In genomic region chr15:42576040-42576594, GRCh38 we compare ENCODE assay signal across 8 cellular contexts.
A peak's percentile ranks its signal among the peaks of the same experiment; 100 is the strongest.
DNase-seq lines count a peak whose midpoint lies in the region; ATAC-seq and TF ChIP-seq lines count a peak whose summit lies in the region.

No MANE protein-coding gene starts in this region.

- H3K27me3 ChIP-seq in iPS DF 6.9 (ENCODE audit: control insufficient read depth, insufficient read depth, low read length): peaks cover 5% of the 10 kb centered on the region; the same call in 1 of the 2 replicates

- H3K9me3 Mint-ChIP-seq in stimulated activated naive CD8-positive, alpha-beta T cell treated with anti-CD3 and anti-CD28 coated beads, Interleukin-15, amount 100 ng/mL, for 72 hours: no peaks in the 10 kb centered on the region

- no peaks in the 10 kb centered on the region for H3K27me3 Mint-ChIP-seq in stimulated activated naive CD8-positive, alpha-beta T cell treated with anti-CD3 and anti-CD28 coated beads, Interleukin-15, amount 100 ng/mL, for 72 hours

- TF ChIP-seq CTCF in VCaP (conservative IDR thresholded peaks at IDR 0.05): no peak

- H3K27ac ChIP-seq in VCaP (peak overlapping the region; percentile 29; the same call in 1 of the 2 replicates), iPS DF 6.9 (ENCODE audit: low read length) (no peak overlapping the region)

- H3K4me1 Mint-ChIP-seq in stimulated activated naive CD8-positive, alpha-beta T cell treated with anti-CD3 and anti-CD28 coated beads, Interleukin-15, amount 100 ng/mL, for 72 hours: peaks cover 45% of the 10 kb centered on the region

- H3K9me3 ChIP-seq in iPS DF 6.9 (ENCODE audit: control insufficient read depth, insufficient read depth, low read length): no peaks in the 10 kb centered on the region

- peak overlapping the region; percentile 92 to 93 for H3K4me3 Mint-ChIP-seq in stimulated activated naive CD8-positive, alpha-beta T cell treated with anti-CD3 and anti-CD28 coated beads, Interleukin-15, amount 100 ng/mL, for 72 hours

- no CpG with 5 or more reads among the region's 16 CpGs for WGBS in iPS DF 6.9 (ENCODE audit: insufficient coverage, insufficient read length)

- DNase-seq in NCI-H2227 (lab: John Stamatoyannopoulos, UW; ENCODE audit: unreplicated experiment): peak; percentile 33
- DNase-seq in NCI-H2227 treated with DMSO at 0.1 percent for 48 hours (lab: John Stamatoyannopoulos, UW): no peak
- DNase-seq in iPS DF 6.9 (ENCODE audit: low read depth, low spot score): no peak
- peak in 1 of 2 donors; percentile 13 for DNase-seq in stimulated activated naive CD8-positive, alpha-beta T cell treated with anti-CD3 and anti-CD28 coated beads, Interleukin-15, amount 100 ng/mL, for 72 hours
- DNase-seq in hippocampal formation (lab: John Stamatoyannopoulos, UW): no peak

- H3K4me3 ChIP-seq in iPS DF 6.9 (ENCODE audit: low read length): peak overlapping the region; percentile 62; the same call in 1 of the 2 replicates

- no peak for ATAC-seq in stimulated activated naive CD8-positive, alpha-beta T cell treated with anti-CD3 and anti-CD28 coated beads, Interleukin-15, amount 100 ng/mL, for 72 hours
- ATAC-seq in GM21515 (IDR thresholded peaks at IDR 0.05; ENCODE audit: unreplicated experiment): no peak
- no peak for ATAC-seq in HG03025 (IDR thresholded peaks at IDR 0.05; ENCODE audit: low FRiP score, unreplicated experiment)

- peak overlapping the region in 1 of 2 donors; percentile 94 for H3K27ac Mint-ChIP-seq in stimulated activated naive CD8-positive, alpha-beta T cell treated with anti-CD3 and anti-CD28 coated beads, Interleukin-15, amount 100 ng/mL, for 72 hours

- no peaks in the 10 kb centered on the region for H3K36me3 ChIP-seq in iPS DF 6.9 (ENCODE audit: control insufficient read depth, insufficient read depth, low read length)

- no peaks in the 10 kb centered on the region for H3K4me1 ChIP-seq in iPS DF 6.9 (ENCODE audit: control insufficient read depth, insufficient read depth, low read length)
